ENCODE assay signal across 5 cellular contexts in genomic region chr18:11162889-11163288, GRCh38. TPM values are rescaled to one million over a fixed set of nuclear protein-coding genes. Genes with fewer than 3 reads are reported as not detected.
"Had no signal": no experiment of that assay in that cellular context is flagged by ENCODE, and none has a peak within 500 bp of the region (broad histone marks: within the 10 kb centered on the region; RNA-seq: fewer than 3 reads in every experiment).

No MANE protein-coding gene starts in this region.

- H2AFZ ChIP-seq: GM23248 had no signal

- H3K9me3 Mint-ChIP-seq: H9 had no signal

- H3K9ac ChIP-seq: GM23248 had no signal

- H3K4me3 ChIP-seq: GM23248, K562 had no signal

- H3K27ac Mint-ChIP-seq: H9 had no signal

- DNase-seq: GM23248, HCEC 1CT had no signal

- H3K27ac ChIP-seq: GM23248 had no signal

RNA-seq across cellular contexts. Expression of gene PIEZO2, which starts 13.5 kb away (rescaled TPM):
- total RNA-seq: HT-29 had no signal
